ENCODE assay signal across 7 cellular contexts in the genomic region with DNA sequence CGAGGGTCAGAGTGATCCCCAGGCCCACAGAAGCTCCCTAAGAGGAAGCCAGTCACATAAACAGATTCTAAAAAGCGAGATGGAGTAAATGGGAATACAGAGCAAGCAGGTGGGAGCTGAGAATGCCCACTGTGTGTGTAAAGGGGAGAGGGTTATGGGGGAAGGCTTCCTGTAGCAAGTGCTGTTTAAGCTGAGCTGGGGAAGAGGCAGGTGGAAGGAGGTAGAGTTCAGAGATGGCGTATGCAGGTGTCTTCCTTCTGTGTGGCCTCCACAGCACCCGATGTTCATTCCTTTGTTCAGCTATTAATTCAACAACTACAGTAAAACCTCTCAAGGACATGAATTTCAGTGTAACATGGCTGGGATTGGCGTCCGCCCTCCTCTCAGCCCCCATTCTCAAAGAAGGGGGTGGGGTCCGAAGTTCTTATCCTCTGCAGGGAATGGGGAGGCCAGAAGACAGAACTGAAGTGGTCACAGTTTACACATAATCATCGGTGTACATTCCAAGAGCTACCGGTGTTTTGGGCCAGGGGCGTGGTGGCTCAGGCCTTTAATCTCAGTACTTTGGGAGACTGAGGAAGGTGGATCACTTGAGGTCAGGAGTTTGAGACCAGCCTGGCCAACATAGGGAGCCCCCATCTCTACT. TPM values are rescaled to one million over a fixed set of nuclear protein-coding genes. Genes with fewer than 3 reads are reported as not detected.
A peak's percentile ranks its signal among the peaks of the same experiment; 100 is the strongest.
DNase-seq lines count a peak whose midpoint lies in the region; ATAC-seq and TF ChIP-seq lines count a peak whose summit lies in the region.

No MANE protein-coding gene starts in this region.

- H3K36me3 Mint-ChIP-seq in WTC11, result peaks cover 22% of the 10 kb centered on the region
- H3K36me3 Mint-ChIP-seq in glutamatergic neuron (ENCODE audit: unreplicated experiment), result peaks cover 5% of the 10 kb centered on the region

- no peak for ATAC-seq in HCT116
- no peak for ATAC-seq in WTC11
- no peak for ATAC-seq in HG03342 (IDR thresholded peaks at IDR 0.05; ENCODE audit: unreplicated experiment)
- no peak for ATAC-seq in HG02970 (IDR thresholded peaks at IDR 0.05; ENCODE audit: low FRiP score, unreplicated experiment)

- CTCF ChIA-PET in HCT116 (lab: Charles Lee), result no interaction called here
- CTCF ChIA-PET in WTC11 (lab: Charles Lee), result interaction anchor here (0.9 to 3.1 kb wide), 4 partner anchors 9 to 92 kb away, joined by 3 to 26 read pairs (median 10); no protein-coding TSS in a partner anchor

- H3K4me1 ChIP-seq in HCT116 (ENCODE audit: control insufficient read depth in 1 of 2, insufficient read depth in 2 of 2, low read length in 2 of 2) (peaks cover 16 to 25% of the 10 kb centered on the region in 2 experiments), spleen (peaks cover 13 to 64% (median 35%) of the 10 kb centered on the region in 6 donors)

- BruUV-seq in HCT116 (replicated peaks; lab: Mats Ljungman, UMichigan), result TSS peak; percentile 45

- no peak for DNase-seq in HCT116 (ENCODE audit: low read depth, low spot score)
- no peak for DNase-seq in WTC11 (ENCODE audit: low spot score)
- no peak for DNase-seq in glutamatergic neuron
- DNase-seq in spleen, result no peak
- no peak for DNase-seq in stimulated activated CD4-positive, alpha-beta T cell treated with anti-CD3 and anti-CD28 coated beads, Interleukin-4, amount 100 ng/mL, for 1 hour

- peak overlapping the region; percentile 93 for H3K4me2 ChIP-seq in HCT116 (ENCODE audit: low read length)

- RAD21 ChIA-PET in HCT116 (lab: Charles Lee; ENCODE audit: low non-redundant PET in 1 of 2, low total read pairs in 2 of 2, uncharacterized antibody in 2 of 2, unreplicated experiment in 2 of 2), result no interaction called here

- peak overlapping the region; percentile 84 to 94 for H3K4me3 ChIP-seq in HCT116 (replicated peaks in 1 of 2; ENCODE audit: low read depth in 1 of 2, low read length in 2 of 2)
- H3K4me3 ChIP-seq in spleen, result peak overlapping the region; percentile 71 to 100 (median 97)

- H3K4me1 Mint-ChIP-seq in WTC11, result peaks cover 21% of the 10 kb centered on the region
- peaks cover 10% of the 10 kb centered on the region for H3K4me1 Mint-ChIP-seq in glutamatergic neuron (ENCODE audit: low read depth, unreplicated experiment)

- no peaks in the 10 kb centered on the region for H3K27me3 Mint-ChIP-seq in WTC11 (ENCODE audit: low read depth)
- H3K27me3 Mint-ChIP-seq in glutamatergic neuron (ENCODE audit: unreplicated experiment), result peaks cover 10% of the 10 kb centered on the region

- peak overlapping the region; percentile 96 for H3K4me3 Mint-ChIP-seq in WTC11
- H3K4me3 Mint-ChIP-seq in glutamatergic neuron (ENCODE audit: unreplicated experiment), result peak overlapping the region; percentile 96

- peak overlapping the region; percentile 90 for H3K9ac ChIP-seq in HCT116 (ENCODE audit: low read length)

- POLR2A ChIA-PET in HCT116 (lab: Charles Lee) (no interaction called here), WTC11 (lab: Charles Lee) (no interaction called here)

- intact Hi-C loops in HCT116 (cut with micrococcal nuclease), result loop anchor here (2.0 kb wide), 1 partner anchor 25 kb away; no protein-coding TSS in a partner anchor
- intact Hi-C loops in spleen (cut with DNase I; ENCODE audit: low total_unique reads), result loop anchor here (5.0 kb wide), 1 partner anchor 89 kb away; a partner anchor contains a TSS

- no peak overlapping the region for H2AFZ ChIP-seq in HCT116 (ENCODE audit: low read depth, low read length, poor library complexity, severe bottlenecking)

- H3K27ac Mint-ChIP-seq in WTC11 (peak overlapping the region; percentile 6; the same call in 1 of the 2 replicates), glutamatergic neuron (ENCODE audit: unreplicated experiment) (peak overlapping the region; percentile 80)

- H3K27ac ChIP-seq in HCT116 (ENCODE audit: low read depth, low read length) (no peak overlapping the region), spleen (peak overlapping the region in 7 of 8 donors; percentile 67 to 93 (median 88))

- peaks cover 13% of the 10 kb centered on the region for H3K9me3 Mint-ChIP-seq in WTC11
- H3K9me3 Mint-ChIP-seq in glutamatergic neuron (ENCODE audit: unreplicated experiment), result peaks cover 9% of the 10 kb centered on the region

- TF ChIP-seq POLR2A in HCT116 (IDR thresholded peaks at IDR 0.05; ENCODE audit: borderline replicate concordance, extremely low read depth, insufficient read depth, insufficient read length) (no peak), spleen (IDR thresholded peaks at IDR 0.05) (no peak)

- TF ChIP-seq RAD21 in HCT116 (IDR thresholded peaks at IDR 0.05; ENCODE audit: low read depth), result no peak

- H3K79me2 ChIP-seq in HCT116 (ENCODE audit: insufficient read depth, low read length), result peaks cover 61% of the 10 kb centered on the region

- 55 to 78% (median 74%) methylated on average over 10 of the region's 10 CpGs for WGBS in spleen, 5 donors

- H4K20me1 ChIP-seq in HCT116 (ENCODE audit: insufficient read depth), result no peaks in the 10 kb centered on the region

- H3K27me3 ChIP-seq in HCT116 (ENCODE audit: insufficient read depth, low read length) (no peaks in the 10 kb centered on the region), spleen (replicated peaks in 1 of 7) (no peaks in the 10 kb centered on the region)

- peaks cover 0 to 7% of the 10 kb centered on the region in 2 experiments; a peak in 1 of 4 replicates for H3K36me3 ChIP-seq in HCT116 (ENCODE audit: control insufficient read depth in 1 of 2, insufficient read depth in 2 of 2, low read length in 2 of 2)
- peaks cover 0 to 27% (median 4%) of the 10 kb centered on the region in 6 donors for H3K36me3 ChIP-seq in spleen

- H3K9me3 ChIP-seq in HCT116 (ENCODE audit: control insufficient read depth in 1 of 2, insufficient read depth in 1 of 2, low read depth in 1 of 2, low read length in 2 of 2), result no peaks in the 10 kb centered on the region; a peak in 1 of 4 replicates
- peaks cover 0 to 5% (median 0%) of the 10 kb centered on the region in 8 donors for H3K9me3 ChIP-seq in spleen

- H3K9me2 ChIP-seq in HCT116 (ENCODE audit: insufficient read depth), result no peaks in the 10 kb centered on the region

- no peak for TF ChIP-seq CTCF in HCT116 (IDR thresholded peaks at IDR 0.05 in 2 of 3, conservative IDR thresholded peaks at IDR 0.05 in 1 of 3; ENCODE audit: borderline replicate concordance in 1 of 3, insufficient read depth in 1 of 3, low read depth in 2 of 3, low read length in 2 of 3)
- TF ChIP-seq CTCF in WTC11 (IDR thresholded peaks at IDR 0.05), result no peak
- TF ChIP-seq CTCF in glutamatergic neuron (IDR thresholded peaks at IDR 0.05; ENCODE audit: partially characterized antibody, unreplicated experiment), result no peak
- no peak for TF ChIP-seq CTCF in spleen (IDR thresholded peaks at IDR 0.05 in 8 of 11, conservative IDR thresholded peaks at IDR 0.05 in 3 of 11)

TF ChIP-seq in HCT116, 20 proteins besides CTCF, POLR2A, EP300 and RAD21:
- TF ChIP-seq EZH2 (IDR thresholded peaks at IDR 0.05), result no peak

TF ChIP-seq in WTC11, 78 proteins besides CTCF, POLR2A, EP300 and RAD21 (continues in another document):
- TF ChIP-seq, protein P1, sequence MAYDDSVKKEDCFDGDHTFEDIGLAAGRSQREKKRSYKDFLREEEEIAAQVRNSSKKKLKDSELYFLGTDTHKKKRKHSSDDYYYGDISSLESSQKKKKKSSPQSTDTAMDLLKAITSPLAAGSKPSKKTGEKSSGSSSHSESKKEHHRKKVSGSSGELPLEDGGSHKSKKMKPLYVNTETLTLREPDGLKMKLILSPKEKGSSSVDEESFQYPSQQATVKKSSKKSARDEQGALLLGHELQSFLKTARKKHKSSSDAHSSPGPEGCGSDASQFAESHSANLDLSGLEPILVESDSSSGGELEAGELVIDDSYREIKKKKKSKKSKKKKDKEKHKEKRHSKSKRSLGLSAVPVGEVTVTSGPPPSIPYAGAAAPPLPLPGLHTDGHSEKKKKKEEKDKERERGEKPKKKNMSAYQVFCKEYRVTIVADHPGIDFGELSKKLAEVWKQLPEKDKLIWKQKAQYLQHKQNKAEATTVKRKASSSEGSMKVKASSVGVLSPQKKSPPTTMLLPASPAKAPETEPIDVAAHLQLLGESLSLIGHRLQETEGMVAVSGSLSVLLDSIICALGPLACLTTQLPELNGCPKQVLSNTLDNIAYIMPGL (CRISPR knock-in tag; IDR thresholded peaks at IDR 0.05), result no peak
- TF ChIP-seq, protein P2, sequence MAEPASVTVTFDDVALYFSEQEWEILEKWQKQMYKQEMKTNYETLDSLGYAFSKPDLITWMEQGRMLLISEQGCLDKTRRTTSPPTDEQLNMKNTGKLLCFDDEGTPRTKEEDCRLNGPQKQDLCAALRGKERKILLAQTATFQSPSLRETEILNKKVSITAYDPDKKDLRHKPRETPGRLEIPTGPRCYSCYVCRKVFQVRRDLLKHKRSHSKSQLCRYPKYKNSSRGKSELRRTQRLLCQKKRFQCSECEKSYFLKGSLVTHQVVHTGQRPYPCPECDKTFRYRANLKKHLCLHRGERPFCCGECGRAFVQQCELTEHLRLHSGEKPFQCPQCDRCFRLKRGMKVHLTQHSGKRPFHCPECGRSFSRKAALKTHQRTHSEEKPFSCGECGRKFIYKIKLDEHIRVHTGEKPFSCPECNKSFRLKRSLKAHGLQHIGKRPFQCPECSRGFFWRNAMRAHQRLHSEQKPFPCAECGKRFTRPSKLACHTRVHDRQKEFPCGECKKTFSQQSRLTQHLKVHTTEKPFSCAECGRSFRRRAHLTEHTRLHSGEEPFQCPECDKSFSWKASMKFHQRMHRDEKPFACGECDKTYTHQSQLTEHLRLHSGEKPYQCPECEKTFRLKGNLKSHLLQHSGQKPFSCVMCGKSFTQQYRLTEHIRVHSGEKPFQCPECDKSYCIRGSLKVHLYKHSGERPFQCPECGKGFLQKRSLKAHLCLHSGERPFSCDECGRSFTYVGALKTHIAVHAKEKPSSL (CRISPR knock-in tag; conservative IDR thresholded peaks at IDR 0.05), result no peak

RNA-seq across cellular contexts. Expression of a gene that starts 1.8 kb away (rescaled TPM):
- 31.0 TPM for total RNA-seq in HCT116 (2021; ENCODE audit: unreplicated experiment)
- polyA plus RNA-seq in HCT116 (2012), result 11.8 and 13.3 TPM in 2 replicates
- total RNA-seq in WTC11 (2021), result 23.8 to 27.7 TPM (median 26.7 TPM) in 3 replicates
- 40.2 TPM for total RNA-seq in glutamatergic neuron (ENCODE audit: unreplicated experiment)
- 10 to 100 TPM; 19.5 to 37.7 (median 27.5) TPM for total RNA-seq in spleen
- polyA plus RNA-seq in spleen, result 1 to 10 TPM; 2.4 to 5.8 (median 2.6) TPM

RNA-seq across cellular contexts. Expression of a gene that starts 45.5 kb away (rescaled TPM):
- total RNA-seq in HCT116 (2021; ENCODE audit: unreplicated experiment) (0.27 TPM), WTC11 (2021) (0.09 to 0.18 TPM (median 0.13 TPM) in 3 replicates), glutamatergic neuron (ENCODE audit: unreplicated experiment) (not detected), spleen (under 1 TPM in 2 of 7 donors, not detected in 5; 0.16 to 0.24 TPM)
- polyA plus RNA-seq in HCT116 (2012), result 0.06 and 0.10 TPM in 2 replicates
- polyA plus RNA-seq in spleen, result under 1 TPM; 0.09 to 0.14 (median 0.10) TPM
